In the genomic region with DNA sequence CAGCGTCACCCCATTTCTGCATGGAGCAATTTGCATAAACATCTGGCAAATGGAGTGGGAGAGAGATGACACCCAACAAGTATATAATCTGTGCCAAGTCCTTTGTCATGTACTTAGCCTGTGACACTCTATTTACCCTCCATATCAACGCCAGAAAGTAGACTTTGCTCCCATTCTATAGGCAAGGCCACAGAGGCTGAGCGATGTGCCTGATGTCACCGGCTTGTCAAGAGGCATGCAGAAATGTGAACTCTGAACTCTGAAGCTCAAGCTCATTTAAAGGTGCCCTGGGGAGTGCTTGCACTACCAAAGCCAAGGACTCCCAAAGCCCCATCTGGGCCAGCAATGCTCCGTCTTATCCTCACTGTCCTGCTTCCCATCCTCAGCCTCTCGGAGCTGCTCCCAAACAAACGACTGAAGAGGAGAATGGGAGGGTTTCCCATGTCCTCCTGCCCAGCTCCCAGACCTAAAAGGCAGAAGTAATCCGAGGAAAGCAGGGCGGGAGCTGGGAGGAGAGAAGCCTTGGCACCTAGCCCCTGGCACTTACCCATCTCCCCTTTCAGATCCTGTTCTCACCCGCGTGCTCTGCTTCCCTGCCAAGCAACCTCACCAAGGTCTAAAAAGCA, we compare ENCODE assay signal across 1 cellular context.
TF ChIP-seq lines count a peak whose summit lies in the region.

No MANE protein-coding gene starts in this region.

TF ChIP-seq in endothelial cell of umbilical vein, 7 proteins besides CTCF, POLR2A, EP300 and RAD21 (continued from another document):
- TF ChIP-seq JUN (IDR thresholded peaks at IDR 0.05; ENCODE audit: borderline replicate concordance, insufficient read depth, insufficient read length, low read depth) = no peak
- TF ChIP-seq MYC (IDR thresholded peaks at IDR 0.05; ENCODE audit: low read depth, low read length) = no peak
- TF ChIP-seq EZH2 (IDR thresholded peaks at IDR 0.05; ENCODE audit: borderline replicate concordance, low read depth, low read length, severe bottlenecking) = no peak
